In genomic region chr20:47277542-47277872, GRCh38 we compare ENCODE assay signal across 7 cellular contexts.
DNase-seq lines count a peak whose midpoint lies in the region; ATAC-seq and TF ChIP-seq lines count a peak whose summit lies in the region.
"Not testable (repeated sequence)": the region's sequence is repeated elsewhere in the genome, so short reads cannot be mapped to it uniquely, and the experiment has no call there.

No MANE protein-coding gene starts in this region.

- peaks cover 63% of the 10 kb centered on the region for H3K36me3 Mint-ChIP-seq in HFFc6 (ENCODE audit: low read depth)
- H3K36me3 Mint-ChIP-seq in activated T-cell treated with anti-CD3 and anti-CD28 coated beads, Interleukin-2, amount 50 U/mL, for 24 hours (ENCODE audit: low read depth), result peaks cover 90% of the 10 kb centered on the region

- H3K4me1 ChIP-seq in breast epithelium (peaks cover 13 to 16% of the 10 kb centered on the region in 2 donors), gastroesophageal sphincter (peaks cover 19 to 61% (median 21%) of the 10 kb centered on the region in 3 donors), mesenchymal stem cell (ENCODE audit: control insufficient read depth, insufficient read depth, low read depth, low read length) (peaks cover 34% of the 10 kb centered on the region)
- not testable (repeated sequence) for H3K4me1 ChIP-seq in prostate gland (replicated peaks)

- ATAC-seq in gastroesophageal sphincter, result not testable (repeated sequence)

- peak overlapping the region; percentile 94 for H3K27ac Mint-ChIP-seq in HFFc6
- peak overlapping the region; percentile 74 for H3K27ac Mint-ChIP-seq in activated T-cell treated with anti-CD3 and anti-CD28 coated beads, Interleukin-2, amount 50 U/mL, for 24 hours

- not testable (repeated sequence) for H3K4me2 ChIP-seq in mesenchymal stem cell (ENCODE audit: low read length, poor library complexity, severe bottlenecking)

- 75 to 83% methylated on average over 1 to 5 of the region's 5 CpGs for WGBS in gastroesophageal sphincter (ENCODE audit: low coverage in 1 of 2), 2 donors
- WGBS in mesenchymal stem cell, result 88% methylated on average over 4 of the region's 5 CpGs
- 79% methylated on average over 5 of the region's 5 CpGs for WGBS in prostate gland

- H3K36me3 ChIP-seq in breast epithelium, prostate gland: not testable (repeated sequence)
- H3K36me3 ChIP-seq in gastroesophageal sphincter, result peaks cover 0 to 64% of the 10 kb centered on the region in 2 donors
- peaks cover 39 to 51% of the 10 kb centered on the region in 2 experiments for H3K36me3 ChIP-seq in mesenchymal stem cell (ENCODE audit: control insufficient read depth in 1 of 2, insufficient read depth in 2 of 2, low read depth in 1 of 2, low read length in 2 of 2)

- peaks cover 18% of the 10 kb centered on the region for H3K79me1 ChIP-seq in mesenchymal stem cell (replicated peaks; ENCODE audit: low read length, poor library complexity, severe bottlenecking)

- H3K9me3 Mint-ChIP-seq in HFFc6; activated T-cell treated with anti-CD3 and anti-CD28 coated beads, Interleukin-2, amount 50 U/mL, for 24 hours: not testable (repeated sequence)

- H3K27me3 Mint-ChIP-seq in HFFc6 (ENCODE audit: insufficient read depth); activated T-cell treated with anti-CD3 and anti-CD28 coated beads, Interleukin-2, amount 50 U/mL, for 24 hours: not testable (repeated sequence)

- peak overlapping the region; percentile 61 for H4K8ac ChIP-seq in mesenchymal stem cell (ENCODE audit: low read length)

- H3K27ac ChIP-seq in breast epithelium (peak overlapping the region; percentile 25 to 64), gastroesophageal sphincter (peak overlapping the region; percentile 5 to 84 (median 63)), mesenchymal stem cell (ENCODE audit: low read length, poor library complexity, severe bottlenecking) (peak overlapping the region; percentile 88), prostate gland (peak overlapping the region; percentile 33 to 48), temporal lobe (ENCODE audit: low read depth, low read length) (peak overlapping the region; percentile 51)

- not testable (repeated sequence) for H3K4ac ChIP-seq in mesenchymal stem cell (ENCODE audit: low read depth in 1 of 2, low read length in 2 of 2)

- not testable (repeated sequence) for H3K14ac ChIP-seq in mesenchymal stem cell (ENCODE audit: low read length in 2 of 2)

- not testable (repeated sequence) for H2BK15ac ChIP-seq in mesenchymal stem cell (ENCODE audit: low read depth, poor library complexity, severe bottlenecking)

- not testable (repeated sequence) for TF ChIP-seq CTCF in HFFc6 (IDR thresholded peaks at IDR 0.05); breast epithelium (IDR thresholded peaks at IDR 0.05); gastroesophageal sphincter (IDR thresholded peaks at IDR 0.05); prostate gland (IDR thresholded peaks at IDR 0.05)

- H3K18ac ChIP-seq in mesenchymal stem cell (ENCODE audit: low read depth in 1 of 2, low read length in 2 of 2), result not testable (repeated sequence)

- TF ChIP-seq EP300 in gastroesophageal sphincter (IDR thresholded peaks at IDR 0.05), result not testable (repeated sequence)

- not testable (repeated sequence) for H3K9me3 ChIP-seq in breast epithelium; gastroesophageal sphincter; mesenchymal stem cell (ENCODE audit: control insufficient read depth, low read length); prostate gland

- not testable (repeated sequence) for H2AK5ac ChIP-seq in mesenchymal stem cell (ENCODE audit: low read length, severe bottlenecking)

- not testable (repeated sequence) for H2BK5ac ChIP-seq in mesenchymal stem cell (ENCODE audit: low read depth, low read length, poor library complexity, severe bottlenecking)

- peaks cover 82% of the 10 kb centered on the region for H3K4me1 Mint-ChIP-seq in HFFc6 (ENCODE audit: low read depth)
- peaks cover 54% of the 10 kb centered on the region for H3K4me1 Mint-ChIP-seq in activated T-cell treated with anti-CD3 and anti-CD28 coated beads, Interleukin-2, amount 50 U/mL, for 24 hours (ENCODE audit: low read depth)

- not testable (repeated sequence) for H4K91ac ChIP-seq in mesenchymal stem cell (ENCODE audit: low read length)

- not testable (repeated sequence) for H2BK12ac ChIP-seq in mesenchymal stem cell (ENCODE audit: low read length in 2 of 2)

- not testable (repeated sequence) for H3K23ac ChIP-seq in mesenchymal stem cell (ENCODE audit: low read length in 2 of 2)

- H3K4me3 Mint-ChIP-seq in HFFc6, result peak overlapping the region; percentile 37; the same call in 1 of the 2 replicates
- H3K4me3 Mint-ChIP-seq in activated T-cell treated with anti-CD3 and anti-CD28 coated beads, Interleukin-2, amount 50 U/mL, for 24 hours, result not testable (repeated sequence)

- not testable (repeated sequence) for H2BK120ac ChIP-seq in mesenchymal stem cell (ENCODE audit: low read depth, low read length)

- H2AFZ ChIP-seq in mesenchymal stem cell (ENCODE audit: low read depth, low read length), result not testable (repeated sequence)

- not testable (repeated sequence) for TF ChIP-seq POLR2A in breast epithelium (IDR thresholded peaks at IDR 0.05); gastroesophageal sphincter (IDR thresholded peaks at IDR 0.05); prostate gland (IDR thresholded peaks at IDR 0.05)

- H3K27me3 ChIP-seq in breast epithelium; gastroesophageal sphincter; mesenchymal stem cell (ENCODE audit: control insufficient read depth in 1 of 2, insufficient read depth in 1 of 2, low read length in 2 of 2); prostate gland (replicated peaks; ENCODE audit: insufficient read depth): not testable (repeated sequence)

- not testable (repeated sequence) for H3K4me3 ChIP-seq in breast epithelium, gastroesophageal sphincter, prostate gland
- peak overlapping the region in 1 of 2 experiments; percentile 26 for H3K4me3 ChIP-seq in mesenchymal stem cell (ENCODE audit: insufficient read depth in 1 of 2, low read depth in 1 of 2, low read length in 2 of 2)

- not testable (repeated sequence) for DNase-seq in HFFc6; activated T-cell treated with anti-CD3 and anti-CD28 coated beads, Interleukin-2, amount 50 U/mL, for 24 hours; breast epithelium (ENCODE audit: low spot score in 2 of 2); mesenchymal stem cell; prostate gland (ENCODE audit: low spot score)

- intact Hi-C loops in breast epithelium (cut with DNase I; ENCODE audit: low total_unique reads), result not testable (repeated sequence)
- intact Hi-C loops in prostate gland (cut with DNase I), result loop anchor here (2.0 to 10.0 kb wide), 3 partner anchors 41 to 227 kb away; partner anchors contain the start of genes NCOA3 and ZMYND8

- peak overlapping the region; percentile 43 for H3K9ac ChIP-seq in mesenchymal stem cell (ENCODE audit: low read length)
